Comparison of ENCODE assay signal across 8 cellular contexts in genomic region chr2:229489016-229489415, GRCh38.
DNase-seq lines count a peak whose midpoint lies in the region; ATAC-seq and TF ChIP-seq lines count a peak whose summit lies in the region.
"Had no signal": no experiment of that assay in that cellular context is flagged by ENCODE, and none has a peak within 500 bp of the region (broad histone marks: within the 10 kb centered on the region; RNA-seq: fewer than 3 reads in every experiment).

No MANE protein-coding gene starts in this region.

- H3K27ac ChIP-seq in SJCRH30 = no peak overlapping the region

- H3K4me3 ChIP-seq in SJCRH30 (no peak overlapping the region), fibroblast of the aortic adventitia (ENCODE audit: low read depth, low read length) (no peak overlapping the region)

- no peak for ATAC-seq in HG03432 (IDR thresholded peaks at IDR 0.05; ENCODE audit: unreplicated experiment)

- no peaks in the 10 kb centered on the region for H3K9me3 ChIP-seq in SJCRH30 (replicated peaks)

- H3K36me3 ChIP-seq in SJCRH30 = no peaks in the 10 kb centered on the region

- TF ChIP-seq CTCF in fibroblast of the aortic adventitia (IDR thresholded peaks at IDR 0.05; ENCODE audit: insufficient read depth, low read length) = no peak

- DNase-seq in HT1080 (ENCODE audit: low read depth) (peak; percentile 99), SJCRH30 (peak; percentile 52 to 58), fibroblast of the aortic adventitia (ENCODE audit: low read depth) (peak; percentile 9), superior temporal gyrus (ENCODE audit: extremely low spot score) (peak; percentile 77), CD1c-positive myeloid dendritic cell (ENCODE audit: extremely low spot score) (no peak), LoVo (ENCODE audit: low spot score) (no peak)
- DNase-seq: stimulated activated naive CD4-positive, alpha-beta T cell treated with Interleukin-2 at 50 U/mL for 16 hours had no signal

- H3K27me3 ChIP-seq in SJCRH30 = no peaks in the 10 kb centered on the region; the same call in 1 of the 2 replicates

- H3K4me1 ChIP-seq in SJCRH30 = no peaks in the 10 kb centered on the region

Comparison
In these comparisons a context has a peak if more than half of its experiments do, and no peak if none do; other contexts are left out.
1. DNase-seq: peak in HT1080 (single experiment), SJCRH30 (2 of 2), fibroblast of the aortic adventitia (single experiment) and superior temporal gyrus (single experiment); none in CD1c-positive myeloid dendritic cell (single experiment) and LoVo (single experiment).